Comparison of ENCODE assay signal across 8 cellular contexts in genomic region chr15:98647774-98648653, GRCh38. TPM values are rescaled to one million over a fixed set of nuclear protein-coding genes. Genes with fewer than 3 reads are reported as not detected.
A peak's percentile ranks its signal among the peaks of the same experiment; 100 is the strongest.
DNase-seq lines count a peak whose midpoint lies in the region; ATAC-seq, FAIRE-seq and TF ChIP-seq lines count a peak whose summit lies in the region.

Gene IGF1R, plus strand, starts transcription at chr15:98648539. Its CDS starts 1,043 bp downstream, at chr15:98649582.

- in situ Hi-C loops in HepG2 (cut with HindIII; ENCODE audit: extremely low pct_ligation_motif_present, low pct_unique_long_range_greater_than_20kb): no loop called here

- CTCF ChIA-PET in activated CD4-positive, alpha-beta T cell treated with anti-CD3 and anti-CD28 coated beads, Interleukin-2, amount 10 ng/mL, durations not matched to agents 7 days and 5 days (lab: Charles Lee): interaction anchor here (0.7 to 1.6 kb wide), 7 partner anchors 12 to 207 kb away, joined by 3 to 6 read pairs (median 3); no protein-coding TSS in a partner anchor
- CTCF ChIA-PET in HepG2 (lab: Yijun Ruan, JAX; ENCODE audit: low intra/inter-chr PET ratio, low total read pairs): interaction anchor here (0.7 to 1.4 kb wide), 2 partner anchors 39 to 129 kb away, joined by 3 to 6 read pairs; no protein-coding TSS in a partner anchor

- WGBS in HepG2 (ENCODE audit: low lambda C conversion rate): under 1% methylated on average over 15 of the region's 106 CpGs

- H3K4me3 Mint-ChIP-seq in activated CD4-positive, alpha-beta T cell treated with anti-CD3 and anti-CD28 coated beads, Interleukin-2, amount 10 ng/mL, durations not matched to agents 7 days and 5 days: peak within 1 kb of the TSS; percentile 82

- peaks cover 39% of the 10 kb centered on the region for H3K79me2 ChIP-seq in HepG2 (ENCODE audit: insufficient read depth, low read length)

- TF ChIP-seq EP300 in HepG2 (IDR thresholded peaks at IDR 0.05; ENCODE audit: low read depth in 2 of 2, low read length in 2 of 2) (no peak), HepG2 (CRISPR knock-in tag; IDR thresholded peaks at IDR 0.05; ENCODE audit: borderline replicate concordance) (no peak)

- H3K27ac Mint-ChIP-seq in activated CD4-positive, alpha-beta T cell treated with anti-CD3 and anti-CD28 coated beads, Interleukin-2, amount 10 ng/mL, durations not matched to agents 7 days and 5 days: peak within 1 kb of the TSS; percentile 95

- peaks cover 48% of the 10 kb centered on the region for H3K27me3 Mint-ChIP-seq in activated CD4-positive, alpha-beta T cell treated with anti-CD3 and anti-CD28 coated beads, Interleukin-2, amount 10 ng/mL, durations not matched to agents 7 days and 5 days

- intact Hi-C loops in HepG2 (cut with micrococcal nuclease; ENCODE audit: unreplicated experiment): loop anchor here (2.0 kb wide), 1 partner anchor 129 kb away; no protein-coding TSS in a partner anchor

- no TSS peak for BruUV-seq in HepG2 (replicated peaks; lab: Mats Ljungman, UMichigan)

- peak; percentile 41 for DNase-seq in AG09309 (ENCODE audit: low read depth)
- DNase-seq in NCI-H510A (lab: John Stamatoyannopoulos, UW): peak; percentile 70
- DNase-seq in activated CD4-positive, alpha-beta T cell treated with anti-CD3 and anti-CD28 coated beads, Interleukin-2, amount 10 ng/mL, durations not matched to agents 7 days and 5 days: peak; percentile 84
- peak; percentile 94 for DNase-seq in dermis blood vessel endothelial cell
- DNase-seq in HepG2 (ENCODE audit: low spot score): peak; percentile 80
- DNase-seq in stimulated activated CD4-positive, alpha-beta T cell treated with anti-CD3 and anti-CD28 coated beads, Interleukin-2, amount 100 ng/mL, for 4 hours (ENCODE audit: low read depth): peak; percentile 83

- POLR2A ChIA-PET in activated CD4-positive, alpha-beta T cell treated with anti-CD3 and anti-CD28 coated beads, Interleukin-2, amount 10 ng/mL, durations not matched to agents 7 days and 5 days (lab: Charles Lee): no interaction called here
- POLR2A ChIA-PET in HepG2 (lab: Yijun Ruan, JAX): interaction anchor here (2.0 to 2.2 kb wide), 2 partner anchors 23 to 134 kb away, joined by 5 to 10 read pairs; no protein-coding TSS in a partner anchor

- H3K9me3 ChIP-seq in HepG2 (ENCODE audit: low read length): no peaks in the 10 kb centered on the region

- peaks cover 33% of the 10 kb centered on the region for H3K4me1 Mint-ChIP-seq in activated CD4-positive, alpha-beta T cell treated with anti-CD3 and anti-CD28 coated beads, Interleukin-2, amount 10 ng/mL, durations not matched to agents 7 days and 5 days

- FAIRE-seq in HepG2 (lab: Jason Lieb, UNC): no peak

- H3K9me3 Mint-ChIP-seq in activated CD4-positive, alpha-beta T cell treated with anti-CD3 and anti-CD28 coated beads, Interleukin-2, amount 10 ng/mL, durations not matched to agents 7 days and 5 days: no peaks in the 10 kb centered on the region

- peaks cover 22% of the 10 kb centered on the region for H3K4me1 ChIP-seq in HepG2 (ENCODE audit: insufficient read depth, low read length)

- H2AFZ ChIP-seq in HepG2 (ENCODE audit: low read length): no peak within 1 kb of the TSS

- H3K4me3 ChIP-seq in AG09309 (ENCODE audit: control insufficient read depth, low read depth, low read length) (peak within 1 kb of the TSS; percentile 99), HepG2 (replicated peaks in 1 of 3; ENCODE audit: insufficient read depth in 1 of 3, low read depth in 2 of 3, low read length in 3 of 3) (peak within 1 kb of the TSS; percentile 83 to 94 (median 91))

- H3K36me3 Mint-ChIP-seq in activated CD4-positive, alpha-beta T cell treated with anti-CD3 and anti-CD28 coated beads, Interleukin-2, amount 10 ng/mL, durations not matched to agents 7 days and 5 days (ENCODE audit: low read depth): no peaks in the 10 kb centered on the region

- H4K20me1 ChIP-seq in HepG2 (ENCODE audit: insufficient read depth, low read length): peaks cover 17% of the 10 kb centered on the region

- peak within 1 kb of the TSS; percentile 85 for H3K27ac ChIP-seq in HepG2 (ENCODE audit: extremely low read length, insufficient read depth, low read length)

- TF ChIP-seq POLR2A in HepG2 (IDR thresholded peaks at IDR 0.05; ENCODE audit: insufficient read depth in 1 of 2, low read depth in 2 of 2, low read length in 2 of 2): no peak; a peak in 1 of 4 replicates

- ATAC-seq in GM19025 (IDR thresholded peaks at IDR 0.05; ENCODE audit: low read depth, unreplicated experiment): peak; percentile 80
- peak; percentile 73 for ATAC-seq in HG03280 (IDR thresholded peaks at IDR 0.05; ENCODE audit: unreplicated experiment)
- ATAC-seq in HepG2: peak; percentile 20

- no peaks in the 10 kb centered on the region for H3K36me3 ChIP-seq in HepG2 (replicated peaks in 1 of 2; ENCODE audit: control insufficient read depth in 1 of 2, insufficient read depth in 2 of 2, low read length in 2 of 2)

- H3K9ac ChIP-seq in HepG2 (ENCODE audit: insufficient read depth, low read depth, low read length): peak within 1 kb of the TSS; percentile 87

- peaks cover 1 to 24% of the 10 kb centered on the region in 2 experiments for H3K27me3 ChIP-seq in HepG2 (ENCODE audit: control insufficient read depth in 1 of 2, insufficient read depth in 2 of 2, low read length in 2 of 2)

- TF ChIP-seq RAD21 in HepG2 (CRISPR knock-in tag; IDR thresholded peaks at IDR 0.05): peak; percentile 46; the same call in 1 of the 2 replicates

- no peak for TF ChIP-seq CTCF in AG09309 (IDR thresholded peaks at IDR 0.05; ENCODE audit: control insufficient read depth, insufficient read depth, low read depth, low read length, missing control alignments)
- TF ChIP-seq CTCF in HepG2 (CRISPR knock-in tag; IDR thresholded peaks at IDR 0.05): no peak

- H3K4me2 ChIP-seq in HepG2 (ENCODE audit: low read depth, low read length): peak within 1 kb of the TSS; percentile 92

TF ChIP-seq in HepG2, 621 proteins besides CTCF, POLR2A, EP300 and RAD21 (continues in another document):
- TF ChIP-seq FOXK1 (CRISPR knock-in tag; IDR thresholded peaks at IDR 0.05; ENCODE audit: borderline replicate concordance, low read depth) (peak; percentile 47; the same call in 1 of the 2 replicates), MED1 (CRISPR knock-in tag; IDR thresholded peaks at IDR 0.05) (peak; percentile 13; the same call in 1 of the 2 replicates), ZNF691 (CRISPR knock-in tag; IDR thresholded peaks at IDR 0.05; ENCODE audit: borderline replicate concordance, low read depth) (no peak), CENPX (CRISPR knock-in tag; IDR thresholded peaks at IDR 0.05) (no peak), ZNF207 (IDR thresholded peaks at IDR 0.05; ENCODE audit: borderline replicate concordance) (no peak), FOXP4 (CRISPR knock-in tag; IDR thresholded peaks at IDR 0.05) (peak; percentile 13; the same call in 1 of the 2 replicates), ZFP1 (CRISPR knock-in tag; IDR thresholded peaks at IDR 0.05) (no peak)

RNA-seq across cellular contexts. Expression of gene IGF1R, which starts in this region (rescaled TPM):
- total RNA-seq in activated CD4-positive, alpha-beta T cell treated with anti-CD3 and anti-CD28 coated beads, Interleukin-2, amount 10 ng/mL, durations not matched to agents 7 days and 5 days: 10 to 100 TPM; 18.8 to 24.8 TPM
- total RNA-seq in dermis blood vessel endothelial cell: 65.3 and 93.5 TPM in 2 replicates
- 12.0 and 15.9 TPM in 2 replicates for total RNA-seq in HepG2 (2016; rRNA removed; fragmentation: Illumina TruSeq; extraction: Trizol)
- total RNA-seq in HepG2 (2016; cell fraction: cytosol; rRNA removed; fragmentation: Illumina TruSeq; extraction: Trizol; ENCODE audit: low read depth): 22.3 and 26.4 TPM in 2 replicates
- total RNA-seq in HepG2 (2016; cell fraction: insoluble cytoplasmic fraction; rRNA removed; fragmentation: Illumina TruSeq; extraction: Trizol): 12.4 and 15.9 TPM in 2 replicates
- total RNA-seq in HepG2 (2016; cell fraction: membrane; rRNA removed; fragmentation: Illumina TruSeq; extraction: Trizol): 9.1 and 9.4 TPM in 2 replicates
- 30.4 and 44.0 TPM in 2 replicates for total RNA-seq in HepG2 (2016; cell fraction: nucleus; rRNA removed; fragmentation: Illumina TruSeq; extraction: Trizol)
- polyA plus RNA-seq in HepG2 (2011; rRNA removed): 18.4 and 22.8 TPM in 2 replicates
- 18.9 and 21.0 TPM in 2 replicates for polyA plus RNA-seq in HepG2 (2011; cell fraction: cytosol; rRNA removed)
- 132 and 162 TPM in 2 replicates for polyA plus RNA-seq in HepG2 (2011; cell fraction: nucleus; rRNA removed)
- 24.6 and 26.4 TPM in 2 replicates for polyA plus RNA-seq in HepG2 (2012)
- 0.51 and 0.54 TPM in 2 replicates for polyA plus RNA-seq in HepG2 (2016; cell fraction: cytosol; fragmentation: Illumina TruSeq; extraction: Trizol; ENCODE audit: low read depth)
- 5.1 and 6.9 TPM in 2 replicates for polyA plus RNA-seq in HepG2 (2016; cell fraction: insoluble cytoplasmic fraction; fragmentation: Illumina TruSeq; extraction: Trizol; ENCODE audit: low read depth)
- polyA plus RNA-seq in HepG2 (2016; cell fraction: membrane; fragmentation: Illumina TruSeq; extraction: Trizol; ENCODE audit: low read depth): 1.3 and 1.5 TPM in 2 replicates
- 18.9 and 21.8 TPM in 2 replicates for polyA plus RNA-seq in HepG2 (2016; cell fraction: nucleus; fragmentation: Illumina TruSeq; extraction: Trizol; ENCODE audit: insufficient read depth, low read depth)
- polyA minus RNA-seq in HepG2 (2011; rRNA and poly(A)+ RNA removed; ENCODE audit: low replicate concordance): 153 and 191 TPM in 2 replicates
- 117 and 121 TPM in 2 replicates for polyA minus RNA-seq in HepG2 (2011; cell fraction: cytosol; rRNA and poly(A)+ RNA removed)
- polyA minus RNA-seq in HepG2 (2011; cell fraction: nucleus; rRNA and poly(A)+ RNA removed): 127 TPM in 2 replicates

Comparison
In these comparisons a context has a peak if more than half of its experiments do, and no peak if none do; other contexts are left out.
1. Peak in every context shown above with its lines: DNase-seq, ATAC-seq, H3K4me3 ChIP-seq and H3K27ac ChIP-seq.
2. DNase-seq: peak in every context shown above with its lines; median percentile 94 in dermis blood vessel endothelial cell; 84 in activated CD4-positive, alpha-beta T cell treated with anti-CD3 and anti-CD28 coated beads, Interleukin-2, amount 10 ng/mL, durations not matched to agents 7 days and 5 days; 83 in stimulated activated CD4-positive, alpha-beta T cell treated with anti-CD3 and anti-CD28 coated beads, Interleukin-2, amount 100 ng/mL, for 4 hours; 80 in HepG2; 70 in NCI-H510A; 41 in AG09309.
3. ATAC-seq: peak in every context shown above with its lines; median percentile 80 in GM19025; 73 in HG03280; 20 in HepG2.